Comparison of ENCODE assay signal across 27 cellular contexts in the genomic region with DNA sequence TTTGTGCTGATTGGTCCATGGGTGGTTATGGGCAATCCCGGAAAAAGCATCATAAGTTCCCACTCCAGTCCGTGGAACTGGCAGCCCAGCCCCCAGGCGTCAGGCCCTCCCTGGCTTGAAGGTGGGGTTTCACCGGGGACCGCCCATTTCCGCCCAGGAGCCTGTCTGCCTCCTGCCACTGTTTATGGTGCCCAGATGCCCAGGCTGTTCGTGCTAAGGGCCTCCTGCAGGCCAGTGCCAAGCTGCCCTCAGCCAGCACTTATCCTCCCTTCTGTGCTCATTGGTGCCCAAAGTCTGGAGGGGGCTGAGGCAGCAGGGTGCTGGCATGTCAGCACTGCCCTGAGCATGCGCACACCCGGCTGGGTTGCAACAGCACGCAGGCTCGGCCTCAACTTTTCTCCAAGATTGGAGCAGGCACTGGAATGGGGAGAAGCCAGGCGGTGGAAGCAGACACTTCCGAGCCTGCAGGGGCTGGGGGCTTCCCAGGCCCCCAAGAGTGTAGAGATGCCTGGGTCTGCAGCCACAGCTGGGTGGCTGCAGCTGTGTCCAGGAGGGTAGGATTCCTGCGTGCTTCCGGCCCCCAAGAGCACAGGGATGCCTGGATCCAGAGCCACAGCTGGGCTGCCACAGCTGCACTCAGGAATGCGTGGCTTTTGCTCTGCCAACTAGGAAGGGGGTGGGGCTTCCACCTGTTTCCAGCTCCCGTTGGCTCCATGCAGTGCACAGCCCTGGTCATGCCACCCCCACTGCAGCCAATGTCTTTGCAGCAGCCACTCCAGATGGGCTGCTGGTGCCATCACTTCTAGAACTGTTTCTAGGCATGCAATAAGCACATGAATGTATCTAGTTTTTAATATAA.
A peak's percentile ranks its signal among the peaks of the same experiment; 100 is the strongest.
DNase-seq lines count a peak whose midpoint lies in the region; FAIRE-seq and TF ChIP-seq lines count a peak whose summit lies in the region.
"Had no signal": no experiment of that assay in that cellular context is flagged by ENCODE, and none has a peak within 500 bp of the region (broad histone marks: within the 10 kb centered on the region; RNA-seq: fewer than 3 reads in every experiment).

No MANE protein-coding gene starts in this region.

- TF ChIP-seq CTCF in endothelial cell of umbilical vein (IDR thresholded peaks at IDR 0.05; ENCODE audit: extremely low read depth in 1 of 2, insufficient read depth in 1 of 2, low read depth in 1 of 2, low read length in 2 of 2) (no peak), neural progenitor cell (IDR thresholded peaks at IDR 0.05) (no peak)

- no peak overlapping the region for H3K27ac Mint-ChIP-seq in neural progenitor cell

- H3K4me1 ChIP-seq in endothelial cell of umbilical vein (ENCODE audit: control insufficient read depth, extremely low read depth, insufficient read depth, low read length): peaks cover 15% of the 10 kb centered on the region
- peaks cover 3% of the 10 kb centered on the region for H3K4me1 ChIP-seq in neural progenitor cell
- H3K4me1 ChIP-seq: esophagus squamous epithelium, left lung had no signal

- H3F3A ChIP-seq in neural progenitor cell (ENCODE audit: low read depth): no peaks in the 10 kb centered on the region

- no peaks in the 10 kb centered on the region for H3K9me3 ChIP-seq in endothelial cell of umbilical vein (replicated peaks; ENCODE audit: control insufficient read depth, insufficient read depth, low read length)
- H3K9me3 ChIP-seq in neural progenitor cell (ENCODE audit: low read depth): peaks cover 6% of the 10 kb centered on the region
- H3K9me3 ChIP-seq: neutrophil had no signal

- H3K9me3 Mint-ChIP-seq in neural progenitor cell: peaks cover 3% of the 10 kb centered on the region

- no peaks in the 10 kb centered on the region for H4K20me1 ChIP-seq in endothelial cell of umbilical vein (replicated peaks; ENCODE audit: control insufficient read depth, extremely low read depth, insufficient read depth, low read length)
- no peaks in the 10 kb centered on the region for H4K20me1 ChIP-seq in neural progenitor cell (ENCODE audit: low read depth)

- H3K9ac ChIP-seq in endothelial cell of umbilical vein (replicated peaks; ENCODE audit: extremely low read depth, insufficient read depth, low read length) (no peak overlapping the region), neural progenitor cell (no peak overlapping the region)

- H3K79me2 ChIP-seq in endothelial cell of umbilical vein (ENCODE audit: control insufficient read depth, insufficient read depth, low read length) (peaks cover 11% of the 10 kb centered on the region), neural progenitor cell (ENCODE audit: low read depth) (no peaks in the 10 kb centered on the region)

- H2AFZ ChIP-seq in endothelial cell of umbilical vein (ENCODE audit: low read depth, low read length): no peak overlapping the region
- H2AFZ ChIP-seq in neural progenitor cell (replicated peaks): no peak overlapping the region

- intact Hi-C loops in endothelial cell of umbilical vein (cut with micrococcal nuclease): loop anchor here (5.0 kb wide), 1 partner anchor 129 kb away; no protein-coding TSS in a partner anchor

- H3K4me3 Mint-ChIP-seq in neural progenitor cell: no peak overlapping the region

- CTCF ChIA-PET in endothelial cell of umbilical vein (lab: Charles Lee): interaction anchor here (1.4 to 2.4 kb wide), 2 partner anchors 23 to 138 kb away, joined by 3 to 8 read pairs; no protein-coding TSS in a partner anchor

- H3K36me3 ChIP-seq in endothelial cell of umbilical vein (ENCODE audit: control insufficient read depth in 2 of 2, extremely low read depth in 1 of 2, insufficient read depth in 2 of 2, low read length in 2 of 2): peaks cover 8 to 13% of the 10 kb centered on the region in 2 experiments
- H3K36me3 ChIP-seq in neural progenitor cell: peaks cover 10% of the 10 kb centered on the region

- no TSS peak for BruUV-seq in endothelial cell of umbilical vein (replicated peaks; lab: Mats Ljungman, UMichigan)

- no peak overlapping the region for H3K4me3 ChIP-seq in endothelial cell of umbilical vein (replicated peaks in 1 of 3; ENCODE audit: insufficient read depth in 1 of 3, low read depth in 1 of 3, low read length in 3 of 3)
- no peak overlapping the region for H3K4me3 ChIP-seq in neural progenitor cell
- H3K4me3 ChIP-seq: esophagus squamous epithelium, left lung, psoas muscle had no signal

- dilution Hi-C loops in endothelial cell of umbilical vein (cut with MboI; ENCODE audit: extremely low pct_ligation_motif_present, low sequenced_read_pairs): no loop called here

- no peaks in the 10 kb centered on the region for H3K9me1 ChIP-seq in endothelial cell of umbilical vein (replicated peaks; ENCODE audit: control insufficient read depth, extremely low read depth, insufficient read depth, low read length)

- H3K27me3 ChIP-seq in endothelial cell of umbilical vein (ENCODE audit: control insufficient read depth in 2 of 2, insufficient read depth in 2 of 2, low read length in 2 of 2): no peaks in the 10 kb centered on the region
- H3K27me3 ChIP-seq in neural progenitor cell: no peaks in the 10 kb centered on the region
- H3K27me3 ChIP-seq: esophagus squamous epithelium, left lung, neutrophil had no signal

- no peaks in the 10 kb centered on the region for H3K4me1 Mint-ChIP-seq in neural progenitor cell

- no peak for TF ChIP-seq POLR2A in endothelial cell of umbilical vein (IDR thresholded peaks at IDR 0.05; ENCODE audit: low read depth, low read length)

- H3K4me2 ChIP-seq in endothelial cell of umbilical vein (ENCODE audit: insufficient read depth, low read length): peak overlapping the region; percentile 63
- no peak overlapping the region for H3K4me2 ChIP-seq in neural progenitor cell

- DNase-seq in ELR (ENCODE audit: low read depth) (peak; percentile 19), LHCN-M2 (ENCODE audit: low read depth) (peak; percentile 56), endothelial cell of umbilical vein (ENCODE audit: low read depth, low spot score) (no peak), neural progenitor cell (ENCODE audit: low spot score) (peak; percentile 55), NCI-H1417 treated with DMSO at 0.1 percent for 48 hours (lab: John Stamatoyannopoulos, UW) (no peak), NCI-H510A (lab: John Stamatoyannopoulos, UW) (no peak)
- DNase-seq in effector CD4-positive, alpha-beta T cell: no peak
- DNase-seq in stimulated activated naive CD4-positive, alpha-beta T cell treated with Interleukin-2 at 50 U/mL for 16 hours (lab: John Stamatoyannopoulos, UW): no peak
- DNase-seq: activated CD4-positive, alpha-beta T cell treated with anti-CD3 and anti-CD28 coated beads for 1 hour; activated CD8-positive, alpha-beta memory T cell treated with anti-CD3 and anti-CD28 coated beads for 24 hours; activated naive CD4-positive, alpha-beta T cell treated with anti-CD3 and anti-CD28 coated beads, Interleukin-2, amount 50 U/mL, for 16 hours; activated T-cell treated with anti-CD3 and anti-CD28 coated beads, Interleukin-2, amount 50 U/mL, for 48 hours; COR-L47; esophagus squamous epithelium; head of caudate nucleus; KBM-7; left lung; midbrain; NCI-H1930; NCI-H345; psoas muscle; small intestine; stimulated activated CD4-positive, alpha-beta T cell treated with anti-CD3 and anti-CD28 coated beads, Interleukin-2, amount 100 ng/mL, for 48 hours; T-helper 9 cell had no signal

- FAIRE-seq in endothelial cell of umbilical vein (lab: Jason Lieb, UNC): no peak
- FAIRE-seq: GM18507, small intestine had no signal

- no peak overlapping the region for H3K27ac ChIP-seq in endothelial cell of umbilical vein (ENCODE audit: insufficient read depth, low read depth, low read length)
- no peak overlapping the region for H3K27ac ChIP-seq in neural progenitor cell
- H3K27ac ChIP-seq: esophagus squamous epithelium, left lung, neutrophil, psoas muscle, RWPE1 had no signal

- H3K36me3 Mint-ChIP-seq in neural progenitor cell: peaks cover 33% of the 10 kb centered on the region

- POLR2A ChIA-PET in endothelial cell of umbilical vein (lab: Charles Lee): no interaction called here

- no peaks in the 10 kb centered on the region for H3K27me3 Mint-ChIP-seq in neural progenitor cell (ENCODE audit: insufficient read depth, low read depth)

TF ChIP-seq in endothelial cell of umbilical vein, 7 proteins besides CTCF, POLR2A, EP300 and RAD21:
- TF ChIP-seq FOS (IDR thresholded peaks at IDR 0.05; ENCODE audit: borderline replicate concordance, insufficient read depth, low read length) (no peak), POLR2AphosphoS5 (IDR thresholded peaks at IDR 0.05; ENCODE audit: insufficient read depth, low read depth, low read length) (no peak), GATA2 (IDR thresholded peaks at IDR 0.05; ENCODE audit: insufficient read depth, insufficient read length, low read depth, low read length) (no peak), MYC (IDR thresholded peaks at IDR 0.05; ENCODE audit: low read depth, low read length) (no peak), JUN (IDR thresholded peaks at IDR 0.05; ENCODE audit: borderline replicate concordance, insufficient read depth, insufficient read length, low read depth) (no peak), EZH2 (IDR thresholded peaks at IDR 0.05; ENCODE audit: borderline replicate concordance, low read depth, low read length, severe bottlenecking) (no peak)
- TF ChIP-seq, protein P1, sequence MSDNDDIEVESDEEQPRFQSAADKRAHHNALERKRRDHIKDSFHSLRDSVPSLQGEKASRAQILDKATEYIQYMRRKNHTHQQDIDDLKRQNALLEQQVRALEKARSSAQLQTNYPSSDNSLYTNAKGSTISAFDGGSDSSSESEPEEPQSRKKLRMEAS (IDR thresholded peaks at IDR 0.05; ENCODE audit: insufficient read depth, insufficient read length): no peak

Comparison
In these comparisons a context has a peak if more than half of its experiments do, and no peak if none do; other contexts are left out.
1. DNase-seq: peak in ELR (single experiment), LHCN-M2 (single experiment) and neural progenitor cell (single experiment); none in endothelial cell of umbilical vein (single experiment), effector CD4-positive, alpha-beta T cell (single experiment), NCI-H1417 treated with DMSO at 0.1 percent for 48 hours (single experiment), NCI-H510A (single experiment) and stimulated activated naive CD4-positive, alpha-beta T cell treated with Interleukin-2 at 50 U/mL for 16 hours (single experiment).